9 cellular contexts compared by ENCODE assay signal in the genomic region with DNA sequence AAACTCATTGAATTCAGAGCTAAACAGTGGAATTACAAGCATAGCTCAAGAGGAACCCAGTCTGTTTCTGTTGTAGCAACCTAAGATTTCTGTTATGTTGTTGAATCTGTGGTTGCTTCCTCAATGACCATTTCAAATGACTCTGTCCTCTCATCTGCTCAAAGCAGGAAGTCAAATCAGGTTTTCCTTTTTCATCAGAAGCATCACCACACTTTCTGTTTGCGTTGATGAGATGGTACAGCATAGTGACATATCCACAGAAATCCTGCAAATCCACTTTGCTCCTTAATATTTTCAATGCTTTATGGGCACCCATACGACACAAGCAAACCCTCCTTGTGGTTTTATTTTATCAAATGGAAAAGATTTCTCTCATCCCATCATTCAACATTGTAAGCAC. TPM values are rescaled to one million over a fixed set of nuclear protein-coding genes. Genes with fewer than 3 reads are reported as not detected.
DNase-seq lines count a peak whose midpoint lies in the region; ATAC-seq and TF ChIP-seq lines count a peak whose summit lies in the region.
"Had no signal": no experiment of that assay in that cellular context is flagged by ENCODE, and none has a peak within 500 bp of the region (broad histone marks: within the 10 kb centered on the region; RNA-seq: fewer than 3 reads in every experiment).

No MANE protein-coding gene starts in this region.

- peak overlapping the region; percentile 87 for H3K27ac Mint-ChIP-seq in activated CD4-positive, alpha-beta memory T cell treated with anti-CD3 and anti-CD28 coated beads, Interleukin-2, amount 10 ng/mL, durations not matched to agents 7 days and 5 days

- H3K27me3 ChIP-seq in gastrocnemius medialis, result no peaks in the 10 kb centered on the region

- no peaks in the 10 kb centered on the region for H3K9me3 Mint-ChIP-seq in activated CD4-positive, alpha-beta memory T cell treated with anti-CD3 and anti-CD28 coated beads, Interleukin-2, amount 10 ng/mL, durations not matched to agents 7 days and 5 days

- TF ChIP-seq POLR2A in gastrocnemius medialis (IDR thresholded peaks at IDR 0.05), result no peak

- peak overlapping the region; percentile 44 for H3K4me3 Mint-ChIP-seq in activated CD4-positive, alpha-beta memory T cell treated with anti-CD3 and anti-CD28 coated beads, Interleukin-2, amount 10 ng/mL, durations not matched to agents 7 days and 5 days

- H3K4me1 ChIP-seq in gastrocnemius medialis, result no peaks in the 10 kb centered on the region

- H3K27ac ChIP-seq in gastrocnemius medialis, result no peak overlapping the region
- H3K27ac ChIP-seq: 22Rv1 had no signal

- POLR2A ChIA-PET in activated CD4-positive, alpha-beta memory T cell treated with anti-CD3 and anti-CD28 coated beads, Interleukin-2, amount 10 ng/mL, durations not matched to agents 7 days and 5 days (lab: Charles Lee), result interaction anchor here (0.6 to 10.1 kb wide), 17 partner anchors 8 to 175 kb away, joined by 3 to 185 read pairs (median 6); a partner anchor contains a TSS

- CTCF ChIA-PET in activated CD4-positive, alpha-beta memory T cell treated with anti-CD3 and anti-CD28 coated beads, Interleukin-2, amount 10 ng/mL, durations not matched to agents 7 days and 5 days (lab: Charles Lee), result interaction anchor here (1.8 to 2.5 kb wide), 3 partner anchors 10 to 15 kb away, joined by 10 to 17 read pairs (median 13); a partner anchor contains a TSS

- H3K36me3 Mint-ChIP-seq in activated CD4-positive, alpha-beta memory T cell treated with anti-CD3 and anti-CD28 coated beads, Interleukin-2, amount 10 ng/mL, durations not matched to agents 7 days and 5 days (ENCODE audit: low read depth), result peaks cover 7% of the 10 kb centered on the region

- TF ChIP-seq CTCF in gastrocnemius medialis (IDR thresholded peaks at IDR 0.05 in 4 of 5, conservative IDR thresholded peaks at IDR 0.05 in 1 of 5), result no peak

- no peaks in the 10 kb centered on the region for H3K27me3 Mint-ChIP-seq in activated CD4-positive, alpha-beta memory T cell treated with anti-CD3 and anti-CD28 coated beads, Interleukin-2, amount 10 ng/mL, durations not matched to agents 7 days and 5 days

- ATAC-seq in HG03354 (IDR thresholded peaks at IDR 0.05; ENCODE audit: poor library complexity, severe bottlenecking, unreplicated experiment), result peak; percentile 62
- ATAC-seq in sciatic nerve, result peak; percentile 79
- ATAC-seq in gastrocnemius medialis, result no peak

- in situ Hi-C loops in gastrocnemius medialis (cut with MboI; ENCODE audit: low sequenced_read_pairs in 4 of 4), result no loop called here

- intact Hi-C loops in sciatic nerve (cut with DNase I), result no loop called here
- intact Hi-C loops in gastrocnemius medialis (cut with DNase I; ENCODE audit: low total_unique reads), result no loop called here

- no peak overlapping the region for H3K4me3 ChIP-seq in gastrocnemius medialis

- H3K9me3 ChIP-seq in gastrocnemius medialis, result no peaks in the 10 kb centered on the region

- DNase-seq in NCI-H510A treated with DMSO at 0.1 percent for 48 hours (lab: John Stamatoyannopoulos, UW) (peak; percentile 41), NCI-H510A (lab: John Stamatoyannopoulos, UW) (no peak), sciatic nerve (ENCODE audit: low spot score) (no peak), NCI-H2107 (lab: John Stamatoyannopoulos, UW) (no peak), gastrocnemius medialis (no peak)
- DNase-seq in activated CD4-positive, alpha-beta memory T cell treated with anti-CD3 and anti-CD28 coated beads, Interleukin-2, amount 10 ng/mL, durations not matched to agents 7 days and 5 days, result no peak
- no peak for DNase-seq in stimulated activated CD8-positive, alpha-beta memory T cell treated with anti-CD3 and anti-CD28 coated beads, Interleukin-4, amount 100 ng/mL, for 48 hours

- H3K4me1 Mint-ChIP-seq in activated CD4-positive, alpha-beta memory T cell treated with anti-CD3 and anti-CD28 coated beads, Interleukin-2, amount 10 ng/mL, durations not matched to agents 7 days and 5 days, result peaks cover 70% of the 10 kb centered on the region

- H3K36me3 ChIP-seq in gastrocnemius medialis, result peaks cover 0 to 3% of the 10 kb centered on the region in 2 donors

RNA-seq across cellular contexts. Expression of a gene that starts 12.6 kb away (rescaled TPM):
- 100 to 1,000 TPM; 400 to 407 TPM for total RNA-seq in activated CD4-positive, alpha-beta memory T cell treated with anti-CD3 and anti-CD28 coated beads, Interleukin-2, amount 10 ng/mL, durations not matched to agents 7 days and 5 days
- 43.1 TPM for total RNA-seq in sciatic nerve
- total RNA-seq in gastrocnemius medialis, result 100 to 1,000 TPM in 1 of 4 donors, 10 to 100 TPM in 3; 16.8 to 284 (median 56.7) TPM

RNA-seq across cellular contexts. Expression of a gene that starts 13.6 kb away (rescaled TPM):
- 1 to 10 TPM; 1.8 to 2.4 TPM for total RNA-seq in activated CD4-positive, alpha-beta memory T cell treated with anti-CD3 and anti-CD28 coated beads, Interleukin-2, amount 10 ng/mL, durations not matched to agents 7 days and 5 days
- 2.6 TPM for total RNA-seq in sciatic nerve
- 100 to 1,000 TPM; 489 to 938 (median 679) TPM for total RNA-seq in gastrocnemius medialis

RNA-seq across cellular contexts. Expression of a gene that starts 44.4 kb away (rescaled TPM):
- total RNA-seq in activated CD4-positive, alpha-beta memory T cell treated with anti-CD3 and anti-CD28 coated beads, Interleukin-2, amount 10 ng/mL, durations not matched to agents 7 days and 5 days, result not detected
- total RNA-seq in sciatic nerve (0.62 TPM), gastrocnemius medialis (not detected)

Comparison
In these comparisons a context has a peak if more than half of its experiments do, and no peak if none do; other contexts are left out.
1. ATAC-seq: peak in HG03354 (single experiment) and sciatic nerve (single experiment); none in gastrocnemius medialis (0 of 2).
2. RNA of a gene that starts 13.6 kb away (total RNA-seq): 489 to 938 TPM in gastrocnemius medialis; 2.6 TPM in sciatic nerve (single experiment) and 1.8 to 2.4 TPM in activated CD4-positive, alpha-beta memory T cell treated with anti-CD3 and anti-CD28 coated beads, Interleukin-2, amount 10 ng/mL, durations not matched to agents 7 days and 5 days; every median in the first group is over 100 times any median in the second.